In the genomic region with DNA sequence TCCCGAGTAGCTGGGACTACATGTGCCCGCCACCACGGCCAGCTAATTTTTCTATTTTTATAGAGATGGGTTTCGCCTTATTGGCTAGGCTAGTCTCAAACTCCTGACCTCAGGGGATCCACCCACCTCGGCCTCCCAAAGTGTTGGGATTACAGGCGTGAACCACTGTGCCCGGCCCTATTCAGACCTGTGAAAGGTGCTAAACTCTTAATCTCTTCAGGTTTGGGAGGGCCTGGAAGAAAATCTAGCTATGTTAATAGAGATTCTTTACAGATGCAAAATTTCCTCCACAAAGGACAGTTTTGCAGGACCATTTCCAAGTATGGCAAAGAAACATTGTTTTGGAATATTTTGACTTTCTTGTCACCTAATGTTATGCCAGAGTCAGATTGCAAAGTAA, we compare ENCODE assay signal across 18 cellular contexts. TPM values are rescaled to one million over a fixed set of nuclear protein-coding genes. Genes with fewer than 3 reads are reported as not detected.
DNase-seq lines count a peak whose midpoint lies in the region; ATAC-seq and TF ChIP-seq lines count a peak whose summit lies in the region.
"Had no signal": no experiment of that assay in that cellular context is flagged by ENCODE, and none has a peak within 500 bp of the region (broad histone marks: within the 10 kb centered on the region; RNA-seq: fewer than 3 reads in every experiment).

No MANE protein-coding gene starts in this region.

- no peak overlapping the region for H3K4me3 ChIP-seq in HAP-1
- no peak overlapping the region for H3K4me3 ChIP-seq in lower lobe of right lung
- H3K4me3 ChIP-seq: GM12878, GM23248 had no signal

- TF ChIP-seq CTCF in brain (conservative IDR thresholded peaks at IDR 0.05) (no peak), lower lobe of right lung (IDR thresholded peaks at IDR 0.05) (no peak), type B pancreatic cell (conservative IDR thresholded peaks at IDR 0.05) (no peak), HFFc6 (IDR thresholded peaks at IDR 0.05) (no peak)

- intact Hi-C loops in lower lobe of right lung (cut with DNase I), result no loop called here

- no peak overlapping the region for H3K27ac ChIP-seq in lower lobe of right lung
- no peak overlapping the region for H3K27ac ChIP-seq in substantia nigra (ENCODE audit: low read depth, low read length, poor library complexity, severe bottlenecking)
- H3K27ac ChIP-seq: GM23248 had no signal

- no peaks in the 10 kb centered on the region for H3K27me3 ChIP-seq in HAP-1 (ENCODE audit: low read depth)
- H3K27me3 ChIP-seq in lower lobe of right lung (ENCODE audit: low read depth), result no peaks in the 10 kb centered on the region

- peaks cover 29% of the 10 kb centered on the region for H3K4me1 ChIP-seq in HAP-1
- H3K4me1 ChIP-seq in lower lobe of right lung, result peaks cover 41% of the 10 kb centered on the region

- H3K4me1 Mint-ChIP-seq in brain (peaks cover 30% of the 10 kb centered on the region), type B pancreatic cell (ENCODE audit: unreplicated experiment) (peaks cover 5% of the 10 kb centered on the region), HFFc6 (ENCODE audit: low read depth) (peaks cover 34% of the 10 kb centered on the region)

- no peak overlapping the region for H3K27ac Mint-ChIP-seq in brain
- H3K27ac Mint-ChIP-seq in type B pancreatic cell, result no peak overlapping the region
- no peak overlapping the region for H3K27ac Mint-ChIP-seq in HFFc6
- H3K27ac Mint-ChIP-seq: CD4-positive, CD25-positive, alpha-beta regulatory T cell; CD8-positive, alpha-beta memory T cell had no signal

- peak; percentile 58 to 60 for DNase-seq in HAP-1 (ENCODE audit: low spot score in 2 of 2)
- peak; percentile 11 for DNase-seq in lower lobe of right lung
- DNase-seq in type B pancreatic cell (ENCODE audit: extremely low spot score, unreplicated experiment), result no peak
- no peak for DNase-seq in substantia nigra (lab: John Stamatoyannopoulos, UW)
- DNase-seq in HFFc6, result no peak
- DNase-seq: C1 segment of cervical spinal cord; CD4-positive, CD25-positive, alpha-beta regulatory T cell; CD8-positive, alpha-beta memory T cell; DMS 273 treated with DMSO at 0.1 percent for 48 hours; DMS79; EL; GDM1; GM23248; H7 had no signal

- in situ Hi-C loops in HAP-1 (cut with MboI; ENCODE audit: low sequenced_read_pairs), result no loop called here

- H3K36me3 Mint-ChIP-seq in brain (no peaks in the 10 kb centered on the region), type B pancreatic cell (no peaks in the 10 kb centered on the region), HFFc6 (ENCODE audit: low read depth) (no peaks in the 10 kb centered on the region)

- H3K9me3 ChIP-seq in HAP-1 (no peaks in the 10 kb centered on the region), lower lobe of right lung (no peaks in the 10 kb centered on the region)

- H3K4me3 Mint-ChIP-seq in brain (peak overlapping the region in 4 of 5 experiments; percentile 33 to 63 (median 47)), type B pancreatic cell (peak overlapping the region; percentile 65), HFFc6 (no peak overlapping the region)

- peaks cover 0 to 5% (median 0%) of the 10 kb centered on the region in 5 experiments for H3K9me3 Mint-ChIP-seq in brain
- no peaks in the 10 kb centered on the region for H3K9me3 Mint-ChIP-seq in type B pancreatic cell
- H3K9me3 Mint-ChIP-seq in HFFc6, result no peaks in the 10 kb centered on the region
- H3K9me3 Mint-ChIP-seq: CD8-positive, alpha-beta memory T cell had no signal

- peaks cover 14% of the 10 kb centered on the region for H3K27me3 Mint-ChIP-seq in brain
- no peaks in the 10 kb centered on the region for H3K27me3 Mint-ChIP-seq in type B pancreatic cell
- no peaks in the 10 kb centered on the region; the same call in 1 of the 2 replicates for H3K27me3 Mint-ChIP-seq in HFFc6 (ENCODE audit: insufficient read depth)
- H3K27me3 Mint-ChIP-seq: CD4-positive, CD25-positive, alpha-beta regulatory T cell; CD8-positive, alpha-beta memory T cell had no signal

- H3K36me3 ChIP-seq in HAP-1 (replicated peaks) (no peaks in the 10 kb centered on the region), lower lobe of right lung (no peaks in the 10 kb centered on the region)

- ATAC-seq in lower lobe of right lung, result no peak
- ATAC-seq in HG02763 (IDR thresholded peaks at IDR 0.05; ENCODE audit: unreplicated experiment), result no peak
- ATAC-seq: GM12878, HCT116 had no signal

RNA-seq across cellular contexts. Expression of gene PLA2G15, which starts 3.1 kb away (rescaled TPM):
- polyA plus RNA-seq in brain (ENCODE audit: insufficient read depth, low read depth, low replicate concordance), result 12.2 TPM
- 45.1 TPM for total RNA-seq in lower lobe of right lung
- 20.1 and 22.1 TPM in 2 replicates for total RNA-seq in type B pancreatic cell (ENCODE audit: low replicate concordance)
- 10 to 100 TPM; 40.1 to 47.4 (median 44.4) TPM for total RNA-seq in HFFc6 (2021; fragmentation: NEBNext Ultra II Directional; extraction: Animal tissue kit (Norgen Biotek cat#: 25700))

RNA-seq across cellular contexts. Expression of gene ESRP2, which starts 6.2 kb away (rescaled TPM):
- 1.8 TPM for polyA plus RNA-seq in brain (ENCODE audit: insufficient read depth, low read depth, low replicate concordance)
- total RNA-seq in lower lobe of right lung (64.5 TPM), type B pancreatic cell (ENCODE audit: low replicate concordance) (65.6 and 150 TPM in 2 replicates)
- under 1 TPM in 4 of 6 experiments, not detected in 2; 0.05 to 0.14 (median 0.10) TPM for total RNA-seq in HFFc6 (2021; fragmentation: NEBNext Ultra II Directional; extraction: Animal tissue kit (Norgen Biotek cat#: 25700))
- total RNA-seq: CD4-positive, CD25-positive, alpha-beta regulatory T cell had no signal

RNA-seq across cellular contexts. Expression of gene SLC7A6, which starts 22.2 kb away (rescaled TPM):
- polyA plus RNA-seq in brain (ENCODE audit: insufficient read depth, low read depth, low replicate concordance), result 4.8 TPM
- total RNA-seq in lower lobe of right lung (47.1 TPM), type B pancreatic cell (ENCODE audit: low replicate concordance) (41.1 and 47.3 TPM in 2 replicates)
- 10 to 100 TPM; 46.1 to 56.6 (median 50.8) TPM for total RNA-seq in HFFc6 (2021; fragmentation: NEBNext Ultra II Directional; extraction: Animal tissue kit (Norgen Biotek cat#: 25700))

Comparison
In these comparisons a context has a peak if more than half of its experiments do, and no peak if none do; other contexts are left out.
1. DNase-seq: peak in HAP-1 (2 of 2) and lower lobe of right lung (single experiment); none in type B pancreatic cell (single experiment), substantia nigra (0 of 49) and HFFc6 (single experiment).
2. RNA of gene ESRP2, which starts 6.2 kb away (total RNA-seq): 65.6 to 150 TPM in type B pancreatic cell and 64.5 TPM in lower lobe of right lung (single experiment); 0.05 to 0.14 TPM in HFFc6; every median in the first group is over 10 times any median in the second.